13 cellular contexts compared by ENCODE assay signal in the genomic region with DNA sequence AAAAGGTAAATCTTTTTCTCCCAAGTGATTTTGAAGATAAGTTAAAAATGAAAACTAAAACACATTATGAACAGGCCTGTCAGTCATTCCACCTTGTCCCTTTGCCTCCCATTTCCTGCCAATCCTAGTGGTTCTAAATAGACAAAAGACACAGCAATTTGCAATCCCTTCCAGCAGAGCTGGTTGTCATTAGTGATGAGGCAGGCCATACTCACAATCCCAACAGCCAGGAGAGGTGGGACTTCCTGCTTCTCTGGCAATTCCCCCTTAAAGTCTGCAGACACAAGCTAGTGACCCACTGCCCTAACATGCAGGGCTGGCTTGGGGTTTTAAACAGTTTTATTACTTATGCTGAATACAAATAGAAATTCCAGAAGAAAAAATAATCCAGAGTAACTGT. TPM values are rescaled to one million over a fixed set of nuclear protein-coding genes. Genes with fewer than 3 reads are reported as not detected.
"Had no signal": no experiment of that assay in that cellular context is flagged by ENCODE, and none has a peak within 500 bp of the region (broad histone marks: within the 10 kb centered on the region; RNA-seq: fewer than 3 reads in every experiment).

No MANE protein-coding gene starts in this region.

- H3K9ac ChIP-seq: neural progenitor cell had no signal

- H3K4me1 ChIP-seq: neural progenitor cell, suprapubic skin had no signal

- H3K27me3 ChIP-seq: cardiac muscle cell, heart left ventricle, neural progenitor cell, pancreas, suprapubic skin had no signal

- H3K4me3 Mint-ChIP-seq: activated naive CD4-positive, alpha-beta T cell treated with anti-CD3 and anti-CD28 coated beads for 36 hours; neural progenitor cell; type B pancreatic cell had no signal

- H3K27me3 Mint-ChIP-seq: type B pancreatic cell had no signal

- H3K4me3 ChIP-seq: cardiac muscle cell, coronary artery, heart left ventricle, neural progenitor cell, pancreas, suprapubic skin had no signal

- H3K9me3 Mint-ChIP-seq: activated naive CD4-positive, alpha-beta T cell treated with anti-CD3 and anti-CD28 coated beads for 36 hours; neural progenitor cell; type B pancreatic cell had no signal

- H3K36me3 ChIP-seq: cardiac muscle cell, neural progenitor cell, pancreas had no signal

- H2AFZ ChIP-seq: neural progenitor cell had no signal

- H3K27ac Mint-ChIP-seq: activated naive CD4-positive, alpha-beta T cell treated with anti-CD3 and anti-CD28 coated beads for 36 hours; neural progenitor cell; type B pancreatic cell had no signal

- H3K27ac ChIP-seq: cardiac muscle cell, coronary artery, heart left ventricle, neural progenitor cell, pancreas, suprapubic skin had no signal

- ATAC-seq: heart left ventricle; pancreas; stimulated activated naive CD8-positive, alpha-beta T cell treated with anti-CD3 and anti-CD28 coated beads, Interleukin-15, Interleukin-2, amounts not matched to agents 100 U/mL and 50 U/mL, for 24 hours had no signal

- DNase-seq: activated naive CD4-positive, alpha-beta T cell treated with anti-CD3 and anti-CD28 coated beads for 36 hours; effector CD4-positive, alpha-beta T cell; heart left ventricle; pancreas; stimulated activated CD4-positive, alpha-beta T cell treated with anti-CD3 and anti-CD28 coated beads, Interleukin-4, amount 100 ng/mL, for 1 hour; stimulated activated CD8-positive, alpha-beta memory T cell treated with anti-CD3 and anti-CD28 coated beads, Interleukin-4, amount 100 ng/mL, for 48 hours; stimulated activated naive CD8-positive, alpha-beta T cell treated with anti-CD3 and anti-CD28 coated beads, Interleukin-15, Interleukin-2, amounts not matched to agents 100 U/mL and 50 U/mL, for 24 hours; T-helper 9 cell had no signal

- H3K9me3 ChIP-seq: heart left ventricle, pancreas, suprapubic skin had no signal

- H3K4me2 ChIP-seq: neural progenitor cell had no signal

- H3K36me3 Mint-ChIP-seq: neural progenitor cell had no signal

RNA-seq across cellular contexts. Expression of gene RBP1, which starts 38.4 kb away (rescaled TPM):
- total RNA-seq: activated naive CD4-positive, alpha-beta T cell treated with anti-CD3 and anti-CD28 coated beads for 36 hours had no signal
